ENCODE assay signal across 23 cellular contexts in the genomic region with DNA sequence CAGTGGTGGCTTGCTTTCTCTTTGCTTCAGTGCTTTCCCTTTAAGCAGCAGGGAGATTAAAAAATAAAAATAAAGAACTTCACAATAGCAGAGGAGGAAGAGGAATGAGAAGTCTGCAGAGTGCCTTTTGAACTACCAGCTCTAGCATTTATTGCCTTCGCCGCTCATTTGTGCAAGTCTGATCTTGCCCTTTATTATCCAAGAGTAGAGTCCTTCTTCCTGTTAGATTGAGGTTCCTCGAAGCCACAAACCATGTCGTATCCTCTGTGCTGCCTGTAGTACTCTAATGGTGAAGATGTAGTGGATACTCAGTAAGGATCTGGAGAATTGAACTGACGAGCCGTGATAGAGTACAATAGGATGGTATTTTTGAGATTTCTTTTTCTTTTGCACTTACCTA.
DNase-seq lines count a peak whose midpoint lies in the region; ATAC-seq and TF ChIP-seq lines count a peak whose summit lies in the region.
"Had no signal": no experiment of that assay in that cellular context is flagged by ENCODE, and none has a peak within 500 bp of the region (broad histone marks: within the 10 kb centered on the region; RNA-seq: fewer than 3 reads in every experiment).

No MANE protein-coding gene starts in this region.

- no peaks in the 10 kb centered on the region for H3K9me3 Mint-ChIP-seq in MCF 10A (ENCODE audit: unreplicated experiment)
- H3K9me3 Mint-ChIP-seq: brain had no signal

- H3K4me3 Mint-ChIP-seq in MCF 10A (ENCODE audit: unreplicated experiment), result no peak overlapping the region
- H3K4me3 Mint-ChIP-seq: brain had no signal

- peaks cover 11% of the 10 kb centered on the region for H3K4me1 Mint-ChIP-seq in MCF 10A (ENCODE audit: insufficient read depth, unreplicated experiment)

- TF ChIP-seq EP300 in esophagus muscularis mucosa (IDR thresholded peaks at IDR 0.05), result no peak

- H3K27ac ChIP-seq in breast epithelium, result no peak overlapping the region
- no peak overlapping the region for H3K27ac ChIP-seq in esophagus muscularis mucosa (replicated peaks in 1 of 4)
- H3K27ac ChIP-seq: A549, SJSA1, spleen, WERI-Rb-1 had no signal

- H3K4me1 ChIP-seq in breast epithelium (no peaks in the 10 kb centered on the region), esophagus muscularis mucosa (no peaks in the 10 kb centered on the region)
- H3K4me1 ChIP-seq: A549, SJSA1, spleen had no signal

- H3K27me3 ChIP-seq in breast epithelium, result no peaks in the 10 kb centered on the region
- H3K27me3 ChIP-seq in esophagus muscularis mucosa, result peaks cover 0 to 5% (median 0%) of the 10 kb centered on the region in 4 donors
- H3K27me3 ChIP-seq: spleen had no signal

- ATAC-seq in HG02623 (IDR thresholded peaks at IDR 0.05; ENCODE audit: unreplicated experiment), result no peak
- ATAC-seq in GM18868 (IDR thresholded peaks at IDR 0.05; ENCODE audit: unreplicated experiment), result no peak
- ATAC-seq: A549; stimulated activated naive CD8-positive, alpha-beta T cell treated with anti-CD3 and anti-CD28 coated beads, Interleukin-15, Interleukin-2, amounts not matched to agents 100 U/mL and 50 U/mL, for 24 hours had no signal

- CTCF ChIA-PET in MCF 10A (lab: Yijun Ruan, JAX), result interaction anchor here (0.6 kb wide), 1 partner anchor 830 kb away, joined by 3 read pairs; no protein-coding TSS in a partner anchor

- no peaks in the 10 kb centered on the region for H3K36me3 Mint-ChIP-seq in MCF 10A (ENCODE audit: insufficient read depth, unreplicated experiment)
- H3K36me3 Mint-ChIP-seq: brain had no signal

- POLR2A ChIA-PET in MCF 10A (lab: Yijun Ruan, JAX), result no interaction called here

- WGBS in esophagus muscularis mucosa, result 89% methylated on average over 6 of the region's 6 CpGs

- TF ChIP-seq CTCF in MCF 10A (IDR thresholded peaks at IDR 0.05; ENCODE audit: unreplicated experiment) (no peak), breast epithelium (IDR thresholded peaks at IDR 0.05) (no peak), esophagus muscularis mucosa (IDR thresholded peaks at IDR 0.05) (no peak)

- H3K36me3 ChIP-seq in breast epithelium (no peaks in the 10 kb centered on the region), esophagus muscularis mucosa (no peaks in the 10 kb centered on the region)
- H3K36me3 ChIP-seq: SJSA1, spleen, WERI-Rb-1 had no signal

- DNase-seq in MCF 10A (ENCODE audit: unreplicated experiment) (peak; percentile 16), breast epithelium (ENCODE audit: low spot score in 2 of 2) (no peak), NCI-H510A treated with DMSO at 0.1 percent for 48 hours (lab: John Stamatoyannopoulos, UW) (peak; percentile 21), esophagus muscularis mucosa (ENCODE audit: extremely low spot score) (peak; percentile 50), AG08395 (ENCODE audit: low spot score) (no peak), activated gamma-delta T cell treated with Interleukin-2 at 50 U/mL for 16 hours (no peak)
- DNase-seq: activated CD8-positive, alpha-beta memory T cell treated with anti-CD3 and anti-CD28 coated beads, Interleukin-2, amount 50 U/mL, for 48 hours; activated effector memory CD4-positive, alpha-beta T cell treated with Interleukin-2 at 50 U/mL for 16 hours; C1 segment of cervical spinal cord; effector CD8-positive, alpha-beta T cell; hypothalamus; kidney; NCI-H1105 treated with DMSO at 0.1 percent for 48 hours; NK-92 treated with Interleukin-12 subunit alpha and Interleukin-12 subunit beta, amount 100 ng/mL, for 24 hours; spleen; stimulated activated CD4-positive, alpha-beta T cell treated with anti-CD3 and anti-CD28 coated beads, Interleukin-4, amount 100 ng/mL, for 24 hours; stimulated activated naive CD8-positive, alpha-beta T cell treated with anti-CD3 and anti-CD28 coated beads, Interleukin-15, Interleukin-2, amounts not matched to agents 100 U/mL and 50 U/mL, for 24 hours; WERI-Rb-1 had no signal

- intact Hi-C loops in MCF 10A (cut with micrococcal nuclease), result no loop called here
- intact Hi-C loops in breast epithelium (cut with DNase I; ENCODE audit: low total_unique reads), result no loop called here
- intact Hi-C loops in esophagus muscularis mucosa (cut with DNase I), result no loop called here

- no peaks in the 10 kb centered on the region for H3K27me3 Mint-ChIP-seq in MCF 10A (ENCODE audit: insufficient read depth, unreplicated experiment)

- TF ChIP-seq POLR2A in breast epithelium (IDR thresholded peaks at IDR 0.05) (no peak), esophagus muscularis mucosa (IDR thresholded peaks at IDR 0.05; ENCODE audit: low read depth) (no peak)

- BruUV-seq in MCF 10A (replicated peaks; lab: Mats Ljungman, UMichigan), result no TSS peak

- H3K9me3 ChIP-seq in breast epithelium, result no peaks in the 10 kb centered on the region
- no peaks in the 10 kb centered on the region for H3K9me3 ChIP-seq in esophagus muscularis mucosa
- H3K9me3 ChIP-seq: A549, SJSA1, spleen had no signal

- H3K27ac Mint-ChIP-seq in MCF 10A (ENCODE audit: low read depth, unreplicated experiment), result no peak overlapping the region

- H3K4me3 ChIP-seq in breast epithelium (no peak overlapping the region), esophagus muscularis mucosa (no peak overlapping the region)
- H3K4me3 ChIP-seq: A549, SJSA1, spleen had no signal

Comparison
In these comparisons a context has a peak if more than half of its experiments do, and no peak if none do; other contexts are left out.
1. DNase-seq: peak in MCF 10A (single experiment), NCI-H510A treated with DMSO at 0.1 percent for 48 hours (single experiment) and esophagus muscularis mucosa (single experiment); none in breast epithelium (0 of 2), AG08395 (single experiment) and activated gamma-delta T cell treated with Interleukin-2 at 50 U/mL for 16 hours (single experiment).